9 cellular contexts compared by ENCODE assay signal in the genomic region with DNA sequence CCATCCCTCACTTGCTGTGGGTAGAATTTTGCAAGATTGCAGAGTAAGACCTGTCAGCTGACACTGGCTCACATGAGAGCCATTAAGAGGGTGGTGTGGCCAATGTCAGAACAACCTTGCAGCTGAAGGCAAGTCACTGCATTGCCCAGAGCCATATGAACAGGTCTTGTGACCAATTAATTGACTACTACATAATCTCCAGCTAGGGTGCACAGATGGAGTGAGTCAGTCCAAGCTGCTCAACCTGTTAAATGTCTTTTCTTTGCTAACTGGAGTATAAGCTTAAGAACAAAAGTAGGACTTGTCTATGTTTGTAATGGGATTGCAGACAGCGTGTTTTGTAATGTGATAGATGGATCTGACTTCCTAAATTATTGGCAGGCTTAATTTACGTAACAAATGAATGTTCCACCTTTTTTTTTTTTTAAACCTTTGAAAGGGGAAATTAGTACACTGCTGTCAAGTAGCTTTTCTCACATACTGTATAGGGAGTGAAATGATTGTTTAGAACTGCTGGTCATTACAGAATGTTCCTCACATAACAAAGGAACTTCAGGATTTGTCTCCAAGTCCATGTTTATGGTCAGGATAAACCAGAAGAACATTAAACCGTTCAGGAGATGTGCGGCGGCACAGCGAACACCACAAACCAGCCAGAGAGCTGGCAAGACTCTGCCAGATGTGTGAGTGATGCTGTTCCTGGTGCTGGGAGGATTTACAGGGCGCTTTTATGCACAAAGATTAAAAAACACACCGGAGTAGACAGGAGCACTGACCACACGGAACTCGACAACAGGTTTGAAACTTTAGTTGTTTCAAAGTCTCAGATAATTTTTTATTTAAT. TPM values are rescaled to one million over a fixed set of nuclear protein-coding genes. Genes with fewer than 3 reads are reported as not detected.
DNase-seq lines count a peak whose midpoint lies in the region; ATAC-seq and TF ChIP-seq lines count a peak whose summit lies in the region.
"Had no signal": no experiment of that assay in that cellular context is flagged by ENCODE, and none has a peak within 500 bp of the region (broad histone marks: within the 10 kb centered on the region; RNA-seq: fewer than 3 reads in every experiment).

No MANE protein-coding gene starts in this region.

- no peaks in the 10 kb centered on the region for H3K36me3 ChIP-seq in endocrine pancreas (ENCODE audit: control insufficient read depth, insufficient read depth, low read length)
- H3K36me3 ChIP-seq in muscle layer of colon (ENCODE audit: insufficient read depth, low read length): no peaks in the 10 kb centered on the region

- peaks cover 4% of the 10 kb centered on the region for H3K9me3 Mint-ChIP-seq in activated CD4-positive, alpha-beta T cell treated with anti-CD3 and anti-CD28 coated beads, Interleukin-2, amount 10 ng/mL, durations not matched to agents 24 days and 14 days

- H3K4me3 ChIP-seq in endocrine pancreas (ENCODE audit: control insufficient read depth, insufficient read depth, low read length): peak overlapping the region; percentile 19
- H3K4me3 ChIP-seq in muscle layer of colon (ENCODE audit: low read depth in 1 of 2, low read length in 2 of 2): peak overlapping the region in 1 of 2 donors; percentile 23

- no peak for TF ChIP-seq CTCF in GM10248 (IDR thresholded peaks at IDR 0.05; ENCODE audit: control extremely low read depth, extremely low read depth, low read depth, missing control alignments)

- ATAC-seq in HG03095 (IDR thresholded peaks at IDR 0.05; ENCODE audit: unreplicated experiment) (no peak), GM18867 (IDR thresholded peaks at IDR 0.05; ENCODE audit: unreplicated experiment) (no peak)

- peak overlapping the region; percentile 40 for H3K27ac ChIP-seq in muscle layer of colon (ENCODE audit: low read depth, low read length)

- no peak overlapping the region for H3K4me3 Mint-ChIP-seq in activated CD4-positive, alpha-beta T cell treated with anti-CD3 and anti-CD28 coated beads, Interleukin-2, amount 10 ng/mL, durations not matched to agents 24 days and 14 days

- H3K27ac Mint-ChIP-seq in activated CD4-positive, alpha-beta T cell treated with anti-CD3 and anti-CD28 coated beads, Interleukin-2, amount 10 ng/mL, durations not matched to agents 24 days and 14 days: no peak overlapping the region

- CTCF ChIA-PET in GM10248 (lab: Yijun Ruan, JAX): interaction anchor here (0.8 to 1.0 kb wide), 2 partner anchors 10 to 19 kb away, joined by 3 to 4 read pairs; no protein-coding TSS in a partner anchor

- H3K4me1 ChIP-seq in endocrine pancreas (ENCODE audit: control insufficient read depth, insufficient read depth, low read length) (peaks cover 17% of the 10 kb centered on the region), muscle layer of colon (ENCODE audit: insufficient read depth, low read length) (peaks cover 52% of the 10 kb centered on the region)

- intact Hi-C loops in activated CD4-positive, alpha-beta T cell treated with anti-CD3 and anti-CD28 coated beads, Interleukin-2, amount 10 ng/mL, durations not matched to agents 24 days and 14 days (cut with micrococcal nuclease): no loop called here

- H3K9ac ChIP-seq in endocrine pancreas (ENCODE audit: control insufficient read depth, insufficient read depth, low read length) (no peak overlapping the region), muscle layer of colon (ENCODE audit: low read length) (no peak overlapping the region)

- peaks cover 5% of the 10 kb centered on the region for H3K36me3 Mint-ChIP-seq in activated CD4-positive, alpha-beta T cell treated with anti-CD3 and anti-CD28 coated beads, Interleukin-2, amount 10 ng/mL, durations not matched to agents 24 days and 14 days (ENCODE audit: low read depth)

- H3K27me3 ChIP-seq in endocrine pancreas (ENCODE audit: control insufficient read depth, insufficient read depth, low read length): no peaks in the 10 kb centered on the region
- no peaks in the 10 kb centered on the region for H3K27me3 ChIP-seq in muscle layer of colon (ENCODE audit: control insufficient read depth in 1 of 2, insufficient read depth in 2 of 2, low read length in 2 of 2)

- peaks cover 35% of the 10 kb centered on the region for H3K4me1 Mint-ChIP-seq in activated CD4-positive, alpha-beta T cell treated with anti-CD3 and anti-CD28 coated beads, Interleukin-2, amount 10 ng/mL, durations not matched to agents 24 days and 14 days

- DNase-seq in DMS 273 (lab: John Stamatoyannopoulos, UW; ENCODE audit: unreplicated experiment) (peak; percentile 94), NCI-H446 (lab: John Stamatoyannopoulos, UW) (peak; percentile 29 to 78), GM10248 (ENCODE audit: extremely low spot score) (no peak)
- DNase-seq in activated CD4-positive, alpha-beta T cell treated with anti-CD3 and anti-CD28 coated beads, Interleukin-2, amount 10 ng/mL, durations not matched to agents 24 days and 14 days: no peak
- DNase-seq: DMS79 had no signal

- H3K9me3 ChIP-seq in endocrine pancreas (ENCODE audit: control insufficient read depth, low read length): no peaks in the 10 kb centered on the region
- no peaks in the 10 kb centered on the region for H3K9me3 ChIP-seq in muscle layer of colon (ENCODE audit: low read length)

- no peaks in the 10 kb centered on the region for H3K27me3 Mint-ChIP-seq in activated CD4-positive, alpha-beta T cell treated with anti-CD3 and anti-CD28 coated beads, Interleukin-2, amount 10 ng/mL, durations not matched to agents 24 days and 14 days

- POLR2A ChIA-PET in GM10248 (lab: Yijun Ruan, JAX): no interaction called here

RNA-seq across cellular contexts. Expression of a gene that starts 37.0 kb away (rescaled TPM):
- 19.1 and 19.2 TPM in 2 replicates for total RNA-seq in activated CD4-positive, alpha-beta T cell treated with anti-CD3 and anti-CD28 coated beads, Interleukin-2, amount 10 ng/mL, durations not matched to agents 24 days and 14 days

Comparison
In these comparisons a context has a peak if more than half of its experiments do, and no peak if none do; other contexts are left out.
1. DNase-seq: peak in DMS 273 (single experiment) and NCI-H446 (2 of 2); none in activated CD4-positive, alpha-beta T cell treated with anti-CD3 and anti-CD28 coated beads, Interleukin-2, amount 10 ng/mL, durations not matched to agents 24 days and 14 days (single experiment) and GM10248 (single experiment).